In genomic region chr13:48078251-48078656, GRCh38 we compare ENCODE assay signal across 8 cellular contexts. TPM values are rescaled to one million over a fixed set of nuclear protein-coding genes. Genes with fewer than 3 reads are reported as not detected.
DNase-seq lines count a peak whose midpoint lies in the region; ATAC-seq and TF ChIP-seq lines count a peak whose summit lies in the region.

No MANE protein-coding gene starts in this region.

- H3K23ac ChIP-seq in H9 (ENCODE audit: insufficient read length, low read depth, low read length) = no peak overlapping the region

- no peaks in the 10 kb centered on the region for H4K20me1 ChIP-seq in H9 (ENCODE audit: control insufficient read depth, insufficient read depth, insufficient read length)
- H4K20me1 ChIP-seq in MM.1S (ENCODE audit: insufficient read depth, low read length) = no peaks in the 10 kb centered on the region

- H3K36me3 Mint-ChIP-seq in activated T-cell treated with anti-CD3 and anti-CD28 coated beads, Interleukin-2, amount 50 U/mL, for 4 hours (ENCODE audit: insufficient read depth) = peaks cover 53% of the 10 kb centered on the region
- peaks cover 63 to 92% (median 89%) of the 10 kb centered on the region in 3 experiments for H3K36me3 Mint-ChIP-seq in H9 (ENCODE audit: insufficient read depth in 1 of 3, low read depth in 3 of 3)
- H3K36me3 Mint-ChIP-seq in chondrocyte (ENCODE audit: low read depth) = peaks cover 30% of the 10 kb centered on the region

- H3T11ph ChIP-seq in H9 (ENCODE audit: low read length) = no peak overlapping the region

- H2AK5ac ChIP-seq in H9 (ENCODE audit: insufficient read length, low read length) = no peak overlapping the region

- no peak overlapping the region for H2BK15ac ChIP-seq in H9 (ENCODE audit: low read depth, low read length)

- H2BK120ac ChIP-seq in H9 (ENCODE audit: low read depth, low read length, poor library complexity, severe bottlenecking) = no peak overlapping the region

- H3K18ac ChIP-seq in H9 (ENCODE audit: insufficient read length, low read depth, low read length) = no peak overlapping the region

- no peak for TF ChIP-seq EP300 in gastroesophageal sphincter (IDR thresholded peaks at IDR 0.05)

- no peaks in the 10 kb centered on the region for H3K4me1 ChIP-seq in H9 (ENCODE audit: insufficient read depth, low read length)
- peaks cover 4% of the 10 kb centered on the region for H3K4me1 ChIP-seq in MM.1S (ENCODE audit: low read length)
- no peaks in the 10 kb centered on the region for H3K4me1 ChIP-seq in gastroesophageal sphincter

- H4K91ac ChIP-seq in H9 (ENCODE audit: insufficient read length, low read depth, low read length) = no peak overlapping the region

- no peak overlapping the region for H3K14ac ChIP-seq in H9 (ENCODE audit: insufficient read depth, low read length)

- no peaks in the 10 kb centered on the region for H3K27me3 ChIP-seq in H9 (ENCODE audit: insufficient read depth, low read length)
- no peaks in the 10 kb centered on the region for H3K27me3 ChIP-seq in MM.1S (replicated peaks; ENCODE audit: insufficient read depth, low read length)
- no peaks in the 10 kb centered on the region for H3K27me3 ChIP-seq in gastroesophageal sphincter

- H3K4me1 Mint-ChIP-seq in activated T-cell treated with anti-CD3 and anti-CD28 coated beads, Interleukin-2, amount 50 U/mL, for 4 hours (ENCODE audit: low read depth) = peaks cover 2% of the 10 kb centered on the region
- no peaks in the 10 kb centered on the region for H3K4me1 Mint-ChIP-seq in H9
- H3K4me1 Mint-ChIP-seq in chondrocyte (ENCODE audit: low read depth) = no peaks in the 10 kb centered on the region

- no peak overlapping the region for H4K5ac ChIP-seq in H9 (ENCODE audit: insufficient read length, low read depth, low read length)

- H2BK5ac ChIP-seq in H9 (ENCODE audit: insufficient read length, low read length) = no peak overlapping the region

- no peak overlapping the region for H3K56ac ChIP-seq in H9 (ENCODE audit: insufficient read length, low read depth, low read length)

- H3F3A ChIP-seq in MM.1S (ENCODE audit: insufficient read depth, low read length) = peaks cover 5% of the 10 kb centered on the region; the same call in 1 of the 2 replicates

- H3K9me3 Mint-ChIP-seq in activated T-cell treated with anti-CD3 and anti-CD28 coated beads, Interleukin-2, amount 50 U/mL, for 4 hours = no peaks in the 10 kb centered on the region
- peaks cover 7 to 12% of the 10 kb centered on the region in 2 experiments for H3K9me3 Mint-ChIP-seq in H9
- no peaks in the 10 kb centered on the region for H3K9me3 Mint-ChIP-seq in chondrocyte (ENCODE audit: low read depth)

- H3K23me2 ChIP-seq in H9 (ENCODE audit: insufficient read length, low read depth, low read length, poor library complexity, severe bottlenecking) = no peaks in the 10 kb centered on the region

- H3K4me2 ChIP-seq in H9 (ENCODE audit: insufficient read depth, insufficient read length, low read length) (no peak overlapping the region), MM.1S (ENCODE audit: low read depth, low read length) (no peak overlapping the region)

- no peak overlapping the region for H2BK20ac ChIP-seq in H9 (ENCODE audit: low read depth, low read length, poor library complexity, severe bottlenecking)

- H3K27me3 Mint-ChIP-seq in activated T-cell treated with anti-CD3 and anti-CD28 coated beads, Interleukin-2, amount 50 U/mL, for 4 hours (ENCODE audit: low read depth) = no peaks in the 10 kb centered on the region
- no peaks in the 10 kb centered on the region for H3K27me3 Mint-ChIP-seq in H9 (ENCODE audit: low read depth)
- H3K27me3 Mint-ChIP-seq in chondrocyte (ENCODE audit: low read depth) = no peaks in the 10 kb centered on the region

- no peak overlapping the region for H4K8ac ChIP-seq in H9 (replicated peaks; ENCODE audit: insufficient read length, low read depth, low read length)

- ATAC-seq in activated T-cell treated with anti-CD3 and anti-CD28 coated beads, Interleukin-2, amount 50 U/mL, for 4 hours = peak; percentile 38 to 60
- no peak for ATAC-seq in gastroesophageal sphincter

- H3K4ac ChIP-seq in H9 (ENCODE audit: low read depth, low read length) = no peak overlapping the region

- H2BK12ac ChIP-seq in H9 (ENCODE audit: insufficient read length, low read depth, low read length) = no peak overlapping the region

- no peak overlapping the region for H3K9ac ChIP-seq in H9 (ENCODE audit: extremely low read depth, insufficient read length, low read length)
- H3K9ac ChIP-seq in MM.1S (ENCODE audit: low read length) = no peak overlapping the region

- H3K9me2 ChIP-seq in MM.1S (replicated peaks; ENCODE audit: insufficient read depth, low read length) = no peaks in the 10 kb centered on the region

- DNase-seq in activated T-cell treated with anti-CD3 and anti-CD28 coated beads, Interleukin-2, amount 50 U/mL, for 4 hours = no peak
- DNase-seq in activated T-cell treated with anti-CD3 and anti-CD28 coated beads, Interleukin-2, amount 50 U/mL, for 1 hour = no peak
- DNase-seq in H9 (no peak), MM.1S (peak; percentile 75), chondrocyte (ENCODE audit: low spot score) (no peak), HK-2 (ENCODE audit: unreplicated experiment) (no peak)
- DNase-seq in effector CD4-positive, alpha-beta T cell = no peak

- H3K27ac Mint-ChIP-seq in H9 = no peak overlapping the region
- H3K27ac Mint-ChIP-seq in chondrocyte (ENCODE audit: unreplicated experiment) = no peak overlapping the region

- TF ChIP-seq POLR2A in gastroesophageal sphincter (IDR thresholded peaks at IDR 0.05) = no peak

- H3K4me3 ChIP-seq in MM.1S (ENCODE audit: low read length) (no peak overlapping the region), gastroesophageal sphincter (no peak overlapping the region)

- H3K36me3 ChIP-seq in MM.1S (replicated peaks; ENCODE audit: insufficient read depth, low read length) (no peaks in the 10 kb centered on the region; the same call in 1 of the 2 replicates), gastroesophageal sphincter (peaks cover 0 to 99% of the 10 kb centered on the region in 2 donors)

- peak; percentile 46; the same call in 2 of the 3 replicates for TF ChIP-seq CTCF in H9 (conservative IDR thresholded peaks at IDR 0.05)
- peak; percentile 48 for TF ChIP-seq CTCF in MM.1S (IDR thresholded peaks at IDR 0.05; ENCODE audit: low read length)
- TF ChIP-seq CTCF in chondrocyte (IDR thresholded peaks at IDR 0.05) = peak; percentile 47
- TF ChIP-seq CTCF in gastroesophageal sphincter (IDR thresholded peaks at IDR 0.05) = no peak

- H2AFZ ChIP-seq in H9 (ENCODE audit: low read length) = no peak overlapping the region
- H2AFZ ChIP-seq in MM.1S (ENCODE audit: low read length) = no peak overlapping the region

- no peak overlapping the region for H3K4me3 Mint-ChIP-seq in activated T-cell treated with anti-CD3 and anti-CD28 coated beads, Interleukin-2, amount 50 U/mL, for 4 hours
- H3K4me3 Mint-ChIP-seq in H9 (no peak overlapping the region), chondrocyte (ENCODE audit: unreplicated experiment) (no peak overlapping the region)

- no CpG with 5 or more reads among the region's 2 CpGs for WGBS in H9 (ENCODE audit: extremely low coverage, insufficient read length, low lambda C conversion rate)
- 0% methylated on average over 1 of the region's 2 CpGs; no CpG with 5 or more reads in 1 of the 2 donors for WGBS in gastroesophageal sphincter (ENCODE audit: low coverage in 1 of 2), 2 donors

- H3K9me3 ChIP-seq in H9 (ENCODE audit: control insufficient read depth, low read depth, low read length) (peaks cover 11% of the 10 kb centered on the region), MM.1S (replicated peaks; ENCODE audit: insufficient read depth, low read length) (no peaks in the 10 kb centered on the region), gastroesophageal sphincter (no peaks in the 10 kb centered on the region)

- H3K27ac ChIP-seq in H9 (ENCODE audit: insufficient read length, low read depth, low read length) = no peak overlapping the region
- H3K27ac ChIP-seq in MM.1S (ENCODE audit: low read length) = peak overlapping the region; percentile 35; the same call in 1 of the 2 replicates
- H3K27ac ChIP-seq in gastroesophageal sphincter = no peak overlapping the region

- H3K79me2 ChIP-seq in H9 (ENCODE audit: insufficient read depth, low read length) = no peaks in the 10 kb centered on the region
- no peaks in the 10 kb centered on the region for H3K79me2 ChIP-seq in MM.1S (ENCODE audit: low read length)

- H3K79me1 ChIP-seq in H9 (ENCODE audit: insufficient read depth, low read depth, low read length, poor library complexity, severe bottlenecking) = no peaks in the 10 kb centered on the region

RNA-seq across cellular contexts. Expression of gene MED4, which starts 16.6 kb away (rescaled TPM):
- total RNA-seq in activated T-cell treated with anti-CD3 and anti-CD28 coated beads, Interleukin-2, amount 50 U/mL, for 4 hours = 10 to 100 TPM; 47.6 to 50.5 (median 47.7) TPM
- 50.6 and 57.8 TPM in 2 replicates for total RNA-seq in H9 (2021)
- 32.5 to 45.1 TPM (median 34.6 TPM) in 3 replicates for total RNA-seq in chondrocyte
- total RNA-seq in gastroesophageal sphincter = 10 to 100 TPM; 36.7 to 51.4 (median 39.2) TPM

RNA-seq across cellular contexts. Expression of gene NUDT15, which starts 40.7 kb away (rescaled TPM):
- 10 to 100 TPM; 18.3 to 22.0 (median 21.9) TPM for total RNA-seq in activated T-cell treated with anti-CD3 and anti-CD28 coated beads, Interleukin-2, amount 50 U/mL, for 4 hours
- total RNA-seq in H9 (2021) (50.5 and 53.5 TPM in 2 replicates), chondrocyte (8.7 to 12.0 TPM (median 9.9 TPM) in 3 replicates), gastroesophageal sphincter (1 to 10 TPM; 6.1 to 7.5 (median 7.4) TPM)

Comparison
In these comparisons a context has a peak if more than half of its experiments do, and no peak if none do; other contexts are left out.
1. CTCF ChIP-seq: peak in H9 (single experiment), MM.1S (single experiment) and chondrocyte (single experiment); none in gastroesophageal sphincter (0 of 4).